ENCODE assay signal across 12 cellular contexts in the genomic region with DNA sequence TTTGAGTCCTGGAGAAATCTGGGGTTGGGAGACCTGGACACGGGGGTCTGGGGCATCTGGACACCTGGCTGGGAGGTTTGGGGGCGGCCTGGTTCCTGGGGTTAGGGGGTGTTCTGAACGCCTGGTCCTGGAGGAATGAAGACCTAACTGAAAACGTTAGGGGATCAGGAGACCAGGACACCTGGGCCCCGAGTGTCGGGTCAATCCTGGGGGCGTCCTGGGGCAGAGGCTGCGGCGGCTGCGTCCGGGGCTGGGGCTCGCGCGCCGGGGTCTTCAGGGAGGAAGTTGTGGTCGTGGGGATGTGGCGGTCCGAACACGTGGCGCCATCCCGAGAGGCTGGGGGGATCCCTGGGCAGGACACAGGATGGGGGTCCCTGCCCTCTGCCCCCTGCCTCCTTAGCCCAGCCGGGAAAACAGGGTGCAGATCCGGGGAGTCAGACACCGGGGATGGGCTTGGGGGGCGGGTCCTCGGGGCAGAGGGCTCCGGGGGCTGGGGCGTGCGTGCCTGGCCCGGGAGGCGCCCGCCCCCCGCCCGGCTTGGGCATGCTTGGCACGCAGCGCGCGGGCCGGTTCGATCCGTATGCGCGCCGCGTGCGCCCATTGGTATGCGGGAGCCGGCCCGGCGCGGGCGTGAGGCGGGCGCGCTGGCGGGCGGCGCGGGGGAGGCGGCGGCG. TPM values are rescaled to one million over a fixed set of nuclear protein-coding genes. Genes with fewer than 3 reads are reported as not detected.
DNase-seq lines count a peak whose midpoint lies in the region; ATAC-seq, FAIRE-seq and TF ChIP-seq lines count a peak whose summit lies in the region.
"Had no signal": no experiment of that assay in that cellular context is flagged by ENCODE, and none has a peak within 500 bp of the region (broad histone marks: within the 10 kb centered on the region; RNA-seq: fewer than 3 reads in every experiment).

No MANE protein-coding gene starts in this region.

- TF ChIP-seq CTCF in HepG2 (CRISPR knock-in tag; IDR thresholded peaks at IDR 0.05) (no peak), right lobe of liver (IDR thresholded peaks at IDR 0.05) (no peak), astrocyte (IDR thresholded peaks at IDR 0.05; ENCODE audit: insufficient read depth, low read depth, low read length) (no peak), upper lobe of right lung (IDR thresholded peaks at IDR 0.05) (no peak)

- no peaks in the 10 kb centered on the region for H3K9me3 ChIP-seq in HepG2 (ENCODE audit: low read length)
- no peaks in the 10 kb centered on the region for H3K9me3 ChIP-seq in right lobe of liver
- no peaks in the 10 kb centered on the region for H3K9me3 ChIP-seq in astrocyte (ENCODE audit: insufficient read depth, low read depth, low read length)
- H3K9me3 ChIP-seq in upper lobe of right lung: no peaks in the 10 kb centered on the region

- FAIRE-seq in HepG2 (lab: Jason Lieb, UNC) (no peak), astrocyte (lab: Jason Lieb, UNC) (no peak)

- no peak for TF ChIP-seq RAD21 in HepG2 (CRISPR knock-in tag; IDR thresholded peaks at IDR 0.05)

- H3K36me3 ChIP-seq in HepG2 (replicated peaks in 1 of 2; ENCODE audit: control insufficient read depth in 1 of 2, insufficient read depth in 2 of 2, low read length in 2 of 2): no peaks in the 10 kb centered on the region
- no peaks in the 10 kb centered on the region for H3K36me3 ChIP-seq in right lobe of liver
- no peaks in the 10 kb centered on the region for H3K36me3 ChIP-seq in astrocyte (ENCODE audit: insufficient read depth, low read length)
- no peaks in the 10 kb centered on the region for H3K36me3 ChIP-seq in upper lobe of right lung

- H2AFZ ChIP-seq in HepG2 (ENCODE audit: low read length) (no peak overlapping the region), astrocyte (ENCODE audit: low read depth, low read length) (no peak overlapping the region)

- H3K4me3 Mint-ChIP-seq in astrocyte (ENCODE audit: unreplicated experiment): peak overlapping the region; percentile 70

- H3K27me3 ChIP-seq in HepG2 (ENCODE audit: control insufficient read depth in 1 of 2, insufficient read depth in 2 of 2, low read length in 2 of 2) (peaks cover 1 to 11% of the 10 kb centered on the region in 2 experiments; a peak in 1 of 5 replicates), right lobe of liver (peaks cover 0 to 21% of the 10 kb centered on the region in 2 donors), astrocyte (ENCODE audit: insufficient read depth, low read length) (peaks cover 39% of the 10 kb centered on the region), upper lobe of right lung (peaks cover 64% of the 10 kb centered on the region)

- no peaks in the 10 kb centered on the region for H4K20me1 ChIP-seq in HepG2 (ENCODE audit: insufficient read depth, low read length)
- H4K20me1 ChIP-seq in astrocyte (ENCODE audit: insufficient read depth, low read length): peaks cover 5% of the 10 kb centered on the region

- TF ChIP-seq EP300 in HepG2 (IDR thresholded peaks at IDR 0.05; ENCODE audit: low read depth in 2 of 2, low read length in 2 of 2) (no peak), HepG2 (CRISPR knock-in tag; IDR thresholded peaks at IDR 0.05; ENCODE audit: borderline replicate concordance) (no peak)

- H3K27me3 Mint-ChIP-seq in astrocyte (ENCODE audit: low read depth, unreplicated experiment): peaks cover 34% of the 10 kb centered on the region

- H3K79me2 ChIP-seq in HepG2 (ENCODE audit: insufficient read depth, low read length) (no peaks in the 10 kb centered on the region), astrocyte (ENCODE audit: insufficient read depth, low read length) (no peaks in the 10 kb centered on the region)

- DNase-seq in HepG2 (ENCODE audit: low spot score) (no peak), right lobe of liver (no peak), astrocyte (ENCODE audit: low read depth) (no peak), islet precursor cell (peak; percentile 45), globus pallidus (ENCODE audit: low spot score) (no peak), upper lobe of right lung (no peak)
- DNase-seq: left colon; OCI-M1; stimulated activated CD4-positive, alpha-beta T cell treated with anti-CD3 and anti-CD28 coated beads, Interleukin-15, amount 100 ng/mL, for 24 hours had no signal

- BruUV-seq in HepG2 (replicated peaks; lab: Mats Ljungman, UMichigan): no TSS peak

- POLR2A ChIA-PET in HepG2 (lab: Yijun Ruan, JAX): interaction anchor here (1.4 to 1.6 kb wide), 2 partner anchors 93 to 198 kb away, joined by 3 to 7 read pairs; partner anchors contain the start of gene ZC3H4

- H3K9ac ChIP-seq in HepG2 (ENCODE audit: insufficient read depth, low read depth, low read length): peak overlapping the region; percentile 29; the same call in 1 of the 2 replicates
- H3K9ac ChIP-seq in astrocyte (ENCODE audit: low read length): no peak overlapping the region

- H3K4me3 ChIP-seq in HepG2 (replicated peaks in 1 of 3; ENCODE audit: insufficient read depth in 1 of 3, low read depth in 2 of 3, low read length in 3 of 3) (peak overlapping the region; percentile 52 to 77 (median 56)), right lobe of liver (no peak overlapping the region), astrocyte (ENCODE audit: insufficient read depth, low read depth, low read length) (no peak overlapping the region), upper lobe of right lung (no peak overlapping the region)

- peak overlapping the region; percentile 90 for H3K4me2 ChIP-seq in HepG2 (ENCODE audit: low read depth, low read length)
- H3K4me2 ChIP-seq in astrocyte (ENCODE audit: low read length): peak overlapping the region; percentile 76

- H3K4me1 ChIP-seq in HepG2 (ENCODE audit: insufficient read depth, low read length) (peaks cover 24% of the 10 kb centered on the region), right lobe of liver (peaks cover 0 to 19% (median 2%) of the 10 kb centered on the region in 4 donors), astrocyte (ENCODE audit: insufficient read depth, low read length) (peaks cover 8% of the 10 kb centered on the region), upper lobe of right lung (peaks cover 14% of the 10 kb centered on the region)

- H3K36me3 Mint-ChIP-seq in astrocyte (ENCODE audit: low read depth, unreplicated experiment): no peaks in the 10 kb centered on the region
- H3K36me3 Mint-ChIP-seq: type B pancreatic cell had no signal

- H3K27ac ChIP-seq in HepG2 (ENCODE audit: extremely low read length, insufficient read depth, low read length) (no peak overlapping the region), right lobe of liver (no peak overlapping the region), astrocyte (ENCODE audit: low read depth, low read length) (no peak overlapping the region), upper lobe of right lung (no peak overlapping the region)

- H3K4me1 Mint-ChIP-seq in astrocyte (ENCODE audit: low read depth, unreplicated experiment): peaks cover 1% of the 10 kb centered on the region

- peak; percentile 55 for ATAC-seq in HepG2
- no peak for ATAC-seq in right lobe of liver
- ATAC-seq in HG03460 (IDR thresholded peaks at IDR 0.05; ENCODE audit: unreplicated experiment): no peak
- no peak for ATAC-seq in GM18498 (IDR thresholded peaks at IDR 0.05; ENCODE audit: unreplicated experiment)
- no peak for ATAC-seq in upper lobe of right lung

- H3K27ac Mint-ChIP-seq in astrocyte (ENCODE audit: unreplicated experiment): no peak overlapping the region
- H3K27ac Mint-ChIP-seq: type B pancreatic cell had no signal

- CTCF ChIA-PET in HepG2 (lab: Yijun Ruan, JAX; ENCODE audit: low intra/inter-chr PET ratio, low total read pairs): no interaction called here

- in situ Hi-C loops in HepG2 (cut with HindIII; ENCODE audit: extremely low pct_ligation_motif_present, low pct_unique_long_range_greater_than_20kb): loop anchor here (10.0 kb wide), 1 partner anchor 105 kb away; no protein-coding TSS in a partner anchor

- intact Hi-C loops in HepG2 (cut with micrococcal nuclease; ENCODE audit: unreplicated experiment): no loop called here
- intact Hi-C loops in right lobe of liver (cut with DNase I): no loop called here
- intact Hi-C loops in upper lobe of right lung (cut with DNase I): no loop called here

- H3K9me3 Mint-ChIP-seq in astrocyte (ENCODE audit: unreplicated experiment): no peaks in the 10 kb centered on the region
- H3K9me3 Mint-ChIP-seq: type B pancreatic cell had no signal

- TF ChIP-seq POLR2A in HepG2 (IDR thresholded peaks at IDR 0.05; ENCODE audit: insufficient read depth in 1 of 2, low read depth in 2 of 2, low read length in 2 of 2) (no peak), right lobe of liver (IDR thresholded peaks at IDR 0.05) (no peak)

- 4% methylated on average over 5 of the region's 62 CpGs for WGBS in HepG2 (ENCODE audit: low lambda C conversion rate)
- WGBS in right lobe of liver (ENCODE audit: insufficient coverage, low coverage, low lambda C conversion rate, missing lambda C conversion rate): no CpG with 5 or more reads among the region's 62 CpGs

RNA-seq across cellular contexts. Expression of gene NPAS1, which starts 0.6 kb away (rescaled TPM):
- total RNA-seq in HepG2 (2016; rRNA removed; fragmentation: Illumina TruSeq; extraction: Trizol) (0.29 and 0.35 TPM in 2 replicates), right lobe of liver (1 to 10 TPM in 2 of 6 experiments, not detected in 4; 1.3 to 1.7 TPM), astrocyte (2.5 and 3.6 TPM in 2 replicates), upper lobe of right lung (1.3 TPM)
- total RNA-seq in HepG2 (2016; cell fraction: cytosol; rRNA removed; fragmentation: Illumina TruSeq; extraction: Trizol; ENCODE audit: low read depth): 0.26 and 0.51 TPM in 2 replicates
- total RNA-seq in HepG2 (2016; cell fraction: insoluble cytoplasmic fraction; rRNA removed; fragmentation: Illumina TruSeq; extraction: Trizol): 0.16 and 0.30 TPM in 2 replicates
- total RNA-seq in HepG2 (2016; cell fraction: membrane; rRNA removed; fragmentation: Illumina TruSeq; extraction: Trizol): 0.59 and 0.76 TPM in 2 replicates
- total RNA-seq in HepG2 (2016; cell fraction: nucleus; rRNA removed; fragmentation: Illumina TruSeq; extraction: Trizol): not detected in 2 replicates
- 2.9 and 3.9 TPM in 2 replicates for polyA plus RNA-seq in HepG2 (2011; rRNA removed)
- polyA plus RNA-seq in HepG2 (2011; cell fraction: cytosol; rRNA removed): 2.3 and 4.0 TPM in 2 replicates
- polyA plus RNA-seq in HepG2 (2011; cell fraction: nucleus; rRNA removed): 13.1 and 15.5 TPM in 2 replicates
- 1.2 and 2.2 TPM in 2 replicates for polyA plus RNA-seq in HepG2 (2012)
- polyA plus RNA-seq in HepG2 (2016; cell fraction: cytosol; fragmentation: Illumina TruSeq; extraction: Trizol; ENCODE audit: low read depth): 0.76 and 1.1 TPM in 2 replicates
- polyA plus RNA-seq in HepG2 (2016; cell fraction: insoluble cytoplasmic fraction; fragmentation: Illumina TruSeq; extraction: Trizol; ENCODE audit: low read depth): 0.19 and 0.53 TPM in 2 replicates
- polyA plus RNA-seq in HepG2 (2016; cell fraction: membrane; fragmentation: Illumina TruSeq; extraction: Trizol; ENCODE audit: low read depth): 0.69 and 1.1 TPM in 2 replicates
- 1.2 TPM in 1 of 2 replicates, not detected in the other for polyA plus RNA-seq in HepG2 (2016; cell fraction: nucleus; fragmentation: Illumina TruSeq; extraction: Trizol; ENCODE audit: insufficient read depth, low read depth)
- 0.70 and 4.4 TPM in 2 replicates for polyA minus RNA-seq in HepG2 (2011; rRNA and poly(A)+ RNA removed; ENCODE audit: low replicate concordance)
- polyA minus RNA-seq in HepG2 (2011; cell fraction: cytosol; rRNA and poly(A)+ RNA removed): 1.1 and 2.8 TPM in 2 replicates
- 0.99 and 1.8 TPM in 2 replicates for polyA minus RNA-seq in HepG2 (2011; cell fraction: nucleus; rRNA and poly(A)+ RNA removed)

RNA-seq across cellular contexts. Expression of gene TMEM160, which starts 28.2 kb away (rescaled TPM):
- total RNA-seq in HepG2 (2016; rRNA removed; fragmentation: Illumina TruSeq; extraction: Trizol): 18.0 and 26.7 TPM in 2 replicates
- total RNA-seq in HepG2 (2016; cell fraction: cytosol; rRNA removed; fragmentation: Illumina TruSeq; extraction: Trizol; ENCODE audit: low read depth): 44.8 and 45.5 TPM in 2 replicates
- total RNA-seq in HepG2 (2016; cell fraction: insoluble cytoplasmic fraction; rRNA removed; fragmentation: Illumina TruSeq; extraction: Trizol): 18.4 and 20.4 TPM in 2 replicates
- total RNA-seq in HepG2 (2016; cell fraction: membrane; rRNA removed; fragmentation: Illumina TruSeq; extraction: Trizol): 36.3 and 50.1 TPM in 2 replicates
- total RNA-seq in HepG2 (2016; cell fraction: nucleus; rRNA removed; fragmentation: Illumina TruSeq; extraction: Trizol): 6.1 and 8.2 TPM in 2 replicates
- polyA plus RNA-seq in HepG2 (2011; rRNA removed): 5.2 and 7.0 TPM in 2 replicates
- polyA plus RNA-seq in HepG2 (2011; cell fraction: cytosol; rRNA removed): 9.2 and 27.5 TPM in 2 replicates
- 8.8 and 9.4 TPM in 2 replicates for polyA plus RNA-seq in HepG2 (2011; cell fraction: nucleus; rRNA removed)
- polyA plus RNA-seq in HepG2 (2012): 2.5 and 4.4 TPM in 2 replicates
- 46.7 and 50.4 TPM in 2 replicates for polyA plus RNA-seq in HepG2 (2016; cell fraction: cytosol; fragmentation: Illumina TruSeq; extraction: Trizol; ENCODE audit: low read depth)
- polyA plus RNA-seq in HepG2 (2016; cell fraction: insoluble cytoplasmic fraction; fragmentation: Illumina TruSeq; extraction: Trizol; ENCODE audit: low read depth): 13.9 and 21.8 TPM in 2 replicates
- polyA plus RNA-seq in HepG2 (2016; cell fraction: membrane; fragmentation: Illumina TruSeq; extraction: Trizol; ENCODE audit: low read depth): 29.2 and 30.8 TPM in 2 replicates
- 13.4 and 18.2 TPM in 2 replicates for polyA plus RNA-seq in HepG2 (2016; cell fraction: nucleus; fragmentation: Illumina TruSeq; extraction: Trizol; ENCODE audit: insufficient read depth, low read depth)
- 9.5 and 9.9 TPM in 2 replicates for polyA minus RNA-seq in HepG2 (2011; rRNA and poly(A)+ RNA removed; ENCODE audit: low replicate concordance)
- 3.5 and 4.8 TPM in 2 replicates for polyA minus RNA-seq in HepG2 (2011; cell fraction: cytosol; rRNA and poly(A)+ RNA removed)
- polyA minus RNA-seq in HepG2 (2011; cell fraction: nucleus; rRNA and poly(A)+ RNA removed): 1.1 and 2.2 TPM in 2 replicates
- 10 to 100 TPM; 12.3 to 37.0 (median 17.2) TPM for total RNA-seq in right lobe of liver
- 36.5 and 39.9 TPM in 2 replicates for total RNA-seq in astrocyte
- 28.0 TPM for total RNA-seq in upper lobe of right lung

Comparison
In these comparisons a context has a peak if more than half of its experiments do, and no peak if none do; other contexts are left out.
1. H3K4me3 ChIP-seq: peak in HepG2 (3 of 3); none in right lobe of liver (0 of 3), astrocyte (single experiment) and upper lobe of right lung (single experiment).